Comparison of ENCODE assay signal across 1 cellular context in the genomic region with DNA sequence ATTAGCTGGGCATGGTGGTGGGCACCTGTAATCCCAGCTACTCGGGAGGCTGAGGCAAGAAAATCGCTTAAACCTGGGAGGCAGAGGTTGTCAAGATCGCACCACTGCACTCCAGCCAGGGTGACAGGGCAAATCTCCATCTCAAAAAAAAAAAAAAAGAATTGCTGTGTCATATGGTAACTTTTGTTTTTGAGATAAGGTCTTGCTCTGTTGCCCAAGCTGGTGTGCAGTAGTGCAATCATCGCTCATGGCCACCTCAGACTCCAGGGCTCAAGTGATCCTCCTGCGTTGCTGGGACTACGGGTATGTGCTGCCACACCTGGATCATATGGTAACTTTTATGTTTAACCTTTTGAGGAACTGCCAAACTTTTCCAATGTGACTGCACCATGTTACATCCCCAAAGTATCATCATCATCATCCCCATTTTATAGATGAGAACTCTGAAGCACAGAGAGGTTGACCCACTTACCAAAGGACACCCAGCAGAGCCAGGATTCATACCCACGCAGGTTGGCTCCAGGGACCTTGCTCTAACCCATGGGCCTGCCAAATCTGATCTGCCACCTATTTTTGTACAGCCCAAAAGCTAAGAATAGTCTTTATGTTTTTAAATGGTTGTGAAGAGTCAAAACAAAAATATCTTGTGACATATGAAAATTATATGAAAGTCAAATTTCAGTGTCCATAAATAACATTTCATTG.
A peak's percentile ranks its signal among the peaks of the same experiment; 100 is the strongest.
TF ChIP-seq lines count a peak whose summit lies in the region.

No MANE protein-coding gene starts in this region.

TF ChIP-seq in K562, 482 proteins besides CTCF, POLR2A, EP300 and RAD21 (continued from another document):
- TF ChIP-seq TCF7L2 (IDR thresholded peaks at IDR 0.05; ENCODE audit: low read depth, low read length) = no peak
- no peak for TF ChIP-seq ZNF23 (CRISPR knock-in tag; IDR thresholded peaks at IDR 0.05)
- TF ChIP-seq, protein P1, sequence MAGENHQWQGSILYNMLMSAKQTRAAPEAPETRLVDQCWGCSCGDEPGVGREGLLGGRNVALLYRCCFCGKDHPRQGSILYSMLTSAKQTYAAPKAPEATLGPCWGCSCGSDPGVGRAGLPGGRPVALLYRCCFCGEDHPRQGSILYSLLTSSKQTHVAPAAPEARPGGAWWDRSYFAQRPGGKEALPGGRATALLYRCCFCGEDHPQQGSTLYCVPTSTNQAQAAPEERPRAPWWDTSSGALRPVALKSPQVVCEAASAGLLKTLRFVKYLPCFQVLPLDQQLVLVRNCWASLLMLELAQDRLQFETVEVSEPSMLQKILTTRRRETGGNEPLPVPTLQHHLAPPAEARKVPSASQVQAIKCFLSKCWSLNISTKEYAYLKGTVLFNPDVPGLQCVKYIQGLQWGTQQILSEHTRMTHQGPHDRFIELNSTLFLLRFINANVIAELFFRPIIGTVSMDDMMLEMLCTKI (IDR thresholded peaks at IDR 0.05; ENCODE audit: partially characterized antibody) = no peak
- peak; percentile 89 for TF ChIP-seq CEBPG (CRISPR knock-in tag; IDR thresholded peaks at IDR 0.05)
- peak; percentile 75 to 95 for TF ChIP-seq CEBPG (tag; conservative IDR thresholded peaks at IDR 0.05 in 1 of 2, IDR thresholded peaks at IDR 0.05 in 1 of 2)
- TF ChIP-seq, protein P2, sequence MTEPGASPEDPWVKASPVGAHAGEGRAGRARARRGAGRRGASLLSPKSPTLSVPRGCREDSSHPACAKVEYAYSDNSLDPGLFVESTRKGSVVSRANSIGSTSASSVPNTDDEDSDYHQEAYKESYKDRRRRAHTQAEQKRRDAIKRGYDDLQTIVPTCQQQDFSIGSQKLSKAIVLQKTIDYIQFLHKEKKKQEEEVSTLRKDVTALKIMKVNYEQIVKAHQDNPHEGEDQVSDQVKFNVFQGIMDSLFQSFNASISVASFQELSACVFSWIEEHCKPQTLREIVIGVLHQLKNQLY (CRISPR knock-in tag; conservative IDR thresholded peaks at IDR 0.05) = no peak
- no peak for TF ChIP-seq SIN3A (IDR thresholded peaks at IDR 0.05; ENCODE audit: borderline replicate concordance in 2 of 2, control insufficient read depth in 1 of 2, low read depth in 2 of 2, low read length in 2 of 2)
- peak; percentile 75 for TF ChIP-seq TCF3 (CRISPR knock-in tag; IDR thresholded peaks at IDR 0.05)
- peak; percentile 76; the same call in 1 of the 2 replicates for TF ChIP-seq NBN (IDR thresholded peaks at IDR 0.05; ENCODE audit: low read depth)
- no peak for TF ChIP-seq FUS (optimal IDR thresholded peaks at IDR 0.05; ENCODE audit: low read depth, low read length)
- no peak; the same call in 1 of the 2 replicates for TF ChIP-seq GABPA (tag; conservative IDR thresholded peaks at IDR 0.05; ENCODE audit: low read depth)
- no peak; a peak in 1 of 4 replicates for TF ChIP-seq MAZ (CRISPR knock-in tag; conservative IDR thresholded peaks at IDR 0.05 in 1 of 2, IDR thresholded peaks at IDR 0.05 in 1 of 2)
- TF ChIP-seq, protein P3, sequence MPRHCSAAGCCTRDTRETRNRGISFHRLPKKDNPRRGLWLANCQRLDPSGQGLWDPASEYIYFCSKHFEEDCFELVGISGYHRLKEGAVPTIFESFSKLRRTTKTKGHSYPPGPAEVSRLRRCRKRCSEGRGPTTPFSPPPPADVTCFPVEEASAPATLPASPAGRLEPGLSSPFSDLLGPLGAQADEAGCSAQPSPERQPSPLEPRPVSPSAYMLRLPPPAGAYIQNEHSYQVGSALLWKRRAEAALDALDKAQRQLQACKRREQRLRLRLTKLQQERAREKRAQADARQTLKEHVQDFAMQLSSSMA (CRISPR knock-in tag; IDR thresholded peaks at IDR 0.05) = no peak
- no peak for TF ChIP-seq TEAD2 (tag; IDR thresholded peaks at IDR 0.05)
- TF ChIP-seq, protein P4, sequence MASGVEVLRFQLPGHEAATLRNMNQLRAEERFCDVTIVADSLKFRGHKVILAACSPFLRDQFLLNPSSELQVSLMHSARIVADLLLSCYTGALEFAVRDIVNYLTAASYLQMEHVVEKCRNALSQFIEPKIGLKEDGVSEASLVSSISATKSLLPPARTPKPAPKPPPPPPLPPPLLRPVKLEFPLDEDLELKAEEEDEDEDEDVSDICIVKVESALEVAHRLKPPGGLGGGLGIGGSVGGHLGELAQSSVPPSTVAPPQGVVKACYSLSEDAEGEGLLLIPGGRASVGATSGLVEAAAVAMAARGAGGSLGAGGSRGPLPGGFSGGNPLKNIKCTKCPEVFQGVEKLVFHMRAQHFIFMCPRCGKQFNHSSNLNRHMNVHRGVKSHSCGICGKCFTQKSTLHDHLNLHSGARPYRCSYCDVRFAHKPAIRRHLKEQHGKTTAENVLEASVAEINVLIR (CRISPR knock-in tag; IDR thresholded peaks at IDR 0.05) = no peak
- TF ChIP-seq, protein P5, sequence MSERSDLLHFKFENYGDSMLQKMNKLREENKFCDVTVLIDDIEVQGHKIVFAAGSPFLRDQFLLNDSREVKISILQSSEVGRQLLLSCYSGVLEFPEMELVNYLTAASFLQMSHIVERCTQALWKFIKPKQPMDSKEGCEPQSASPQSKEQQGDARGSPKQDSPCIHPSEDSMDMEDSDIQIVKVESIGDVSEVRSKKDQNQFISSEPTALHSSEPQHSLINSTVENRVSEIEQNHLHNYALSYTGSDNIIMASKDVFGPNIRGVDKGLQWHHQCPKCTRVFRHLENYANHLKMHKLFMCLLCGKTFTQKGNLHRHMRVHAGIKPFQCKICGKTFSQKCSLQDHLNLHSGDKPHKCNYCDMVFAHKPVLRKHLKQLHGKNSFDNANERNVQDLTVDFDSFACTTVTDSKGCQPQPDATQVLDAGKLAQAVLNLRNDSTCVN (CRISPR knock-in tag; IDR thresholded peaks at IDR 0.05) = no peak
